In the genomic region with DNA sequence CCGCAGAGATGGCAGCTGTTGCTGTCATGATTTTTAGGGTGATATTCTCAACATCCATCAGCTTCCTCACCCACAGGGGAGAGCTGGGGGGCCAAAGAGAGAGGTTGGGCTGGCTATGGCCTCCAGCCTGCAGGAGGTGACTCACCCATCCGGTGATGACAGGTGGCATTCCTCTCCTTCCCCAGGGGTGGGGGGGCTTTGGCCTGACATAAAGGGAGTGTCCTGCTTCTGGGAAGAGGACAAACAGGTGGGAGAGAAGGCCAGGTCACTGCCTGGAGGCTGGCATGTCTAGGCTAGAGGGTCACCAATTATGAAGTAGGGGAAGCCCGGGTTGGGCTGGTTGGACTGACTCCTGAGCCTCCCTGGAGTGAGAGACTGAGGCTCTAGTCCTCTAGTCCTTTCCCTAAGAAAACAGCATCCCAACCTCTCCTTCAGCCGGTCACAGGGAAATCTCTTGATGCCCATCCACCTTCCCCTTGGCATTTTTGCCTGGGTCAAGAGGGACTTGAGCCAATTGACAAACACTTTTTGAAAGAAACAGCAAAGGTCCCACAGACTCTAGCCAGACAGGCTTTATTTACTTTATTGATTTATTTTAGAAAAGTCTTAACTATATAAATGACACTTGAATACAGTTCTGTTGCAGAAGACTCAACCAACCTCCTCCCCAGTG, we compare ENCODE assay signal across 1 cellular context.
TF ChIP-seq lines count a peak whose summit lies in the region.

No MANE protein-coding gene starts in this region.

TF ChIP-seq in liver, 16 proteins besides CTCF, POLR2A, EP300 and RAD21 (continued from another document):
- TF ChIP-seq, protein P1, sequence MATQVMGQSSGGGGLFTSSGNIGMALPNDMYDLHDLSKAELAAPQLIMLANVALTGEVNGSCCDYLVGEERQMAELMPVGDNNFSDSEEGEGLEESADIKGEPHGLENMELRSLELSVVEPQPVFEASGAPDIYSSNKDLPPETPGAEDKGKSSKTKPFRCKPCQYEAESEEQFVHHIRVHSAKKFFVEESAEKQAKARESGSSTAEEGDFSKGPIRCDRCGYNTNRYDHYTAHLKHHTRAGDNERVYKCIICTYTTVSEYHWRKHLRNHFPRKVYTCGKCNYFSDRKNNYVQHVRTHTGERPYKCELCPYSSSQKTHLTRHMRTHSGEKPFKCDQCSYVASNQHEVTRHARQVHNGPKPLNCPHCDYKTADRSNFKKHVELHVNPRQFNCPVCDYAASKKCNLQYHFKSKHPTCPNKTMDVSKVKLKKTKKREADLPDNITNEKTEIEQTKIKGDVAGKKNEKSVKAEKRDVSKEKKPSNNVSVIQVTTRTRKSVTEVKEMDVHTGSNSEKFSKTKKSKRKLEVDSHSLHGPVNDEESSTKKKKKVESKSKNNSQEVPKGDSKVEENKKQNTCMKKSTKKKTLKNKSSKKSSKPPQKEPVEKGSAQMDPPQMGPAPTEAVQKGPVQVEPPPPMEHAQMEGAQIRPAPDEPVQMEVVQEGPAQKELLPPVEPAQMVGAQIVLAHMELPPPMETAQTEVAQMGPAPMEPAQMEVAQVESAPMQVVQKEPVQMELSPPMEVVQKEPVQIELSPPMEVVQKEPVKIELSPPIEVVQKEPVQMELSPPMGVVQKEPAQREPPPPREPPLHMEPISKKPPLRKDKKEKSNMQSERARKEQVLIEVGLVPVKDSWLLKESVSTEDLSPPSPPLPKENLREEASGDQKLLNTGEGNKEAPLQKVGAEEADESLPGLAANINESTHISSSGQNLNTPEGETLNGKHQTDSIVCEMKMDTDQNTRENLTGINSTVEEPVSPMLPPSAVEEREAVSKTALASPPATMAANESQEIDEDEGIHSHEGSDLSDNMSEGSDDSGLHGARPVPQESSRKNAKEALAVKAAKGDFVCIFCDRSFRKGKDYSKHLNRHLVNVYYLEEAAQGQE (IDR thresholded peaks at IDR 0.05) = no peak
- TF ChIP-seq FOXA2 (IDR thresholded peaks at IDR 0.05) = peak; percentile 67
- TF ChIP-seq YY1 (IDR thresholded peaks at IDR 0.05) = no peak
- TF ChIP-seq EGR1 (IDR thresholded peaks at IDR 0.05; ENCODE audit: low read depth in 2 of 2) = no peak
- TF ChIP-seq, protein P2, sequence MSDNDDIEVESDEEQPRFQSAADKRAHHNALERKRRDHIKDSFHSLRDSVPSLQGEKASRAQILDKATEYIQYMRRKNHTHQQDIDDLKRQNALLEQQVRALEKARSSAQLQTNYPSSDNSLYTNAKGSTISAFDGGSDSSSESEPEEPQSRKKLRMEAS (IDR thresholded peaks at IDR 0.05) = no peak
- peak; percentile 45 for TF ChIP-seq FOXA1 (IDR thresholded peaks at IDR 0.05)
- peak in 1 of 2 donors; percentile 50 for TF ChIP-seq HNF4A (conservative IDR thresholded peaks at IDR 0.05)
- no peak for TF ChIP-seq GABPA (IDR thresholded peaks at IDR 0.05 in 1 of 2, conservative IDR thresholded peaks at IDR 0.05 in 1 of 2)
- TF ChIP-seq RXRA (IDR thresholded peaks at IDR 0.05) = peak in 1 of 2 donors; percentile 47
- TF ChIP-seq, protein P3, sequence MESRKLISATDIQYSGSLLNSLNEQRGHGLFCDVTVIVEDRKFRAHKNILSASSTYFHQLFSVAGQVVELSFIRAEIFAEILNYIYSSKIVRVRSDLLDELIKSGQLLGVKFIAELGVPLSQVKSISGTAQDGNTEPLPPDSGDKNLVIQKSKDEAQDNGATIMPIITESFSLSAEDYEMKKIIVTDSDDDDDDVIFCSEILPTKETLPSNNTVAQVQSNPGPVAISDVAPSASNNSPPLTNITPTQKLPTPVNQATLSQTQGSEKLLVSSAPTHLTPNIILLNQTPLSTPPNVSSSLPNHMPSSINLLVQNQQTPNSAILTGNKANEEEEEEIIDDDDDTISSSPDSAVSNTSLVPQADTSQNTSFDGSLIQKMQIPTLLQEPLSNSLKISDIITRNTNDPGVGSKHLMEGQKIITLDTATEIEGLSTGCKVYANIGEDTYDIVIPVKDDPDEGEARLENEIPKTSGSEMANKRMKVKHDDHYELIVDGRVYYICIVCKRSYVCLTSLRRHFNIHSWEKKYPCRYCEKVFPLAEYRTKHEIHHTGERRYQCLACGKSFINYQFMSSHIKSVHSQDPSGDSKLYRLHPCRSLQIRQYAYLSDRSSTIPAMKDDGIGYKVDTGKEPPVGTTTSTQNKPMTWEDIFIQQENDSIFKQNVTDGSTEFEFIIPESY (IDR thresholded peaks at IDR 0.05) = no peak
- TF ChIP-seq HNF4G (IDR thresholded peaks at IDR 0.05) = no peak
TF ChIP-seq in liver: peak in this region for 5.
